ENCODE assay signal across 11 cellular contexts in the genomic region with DNA sequence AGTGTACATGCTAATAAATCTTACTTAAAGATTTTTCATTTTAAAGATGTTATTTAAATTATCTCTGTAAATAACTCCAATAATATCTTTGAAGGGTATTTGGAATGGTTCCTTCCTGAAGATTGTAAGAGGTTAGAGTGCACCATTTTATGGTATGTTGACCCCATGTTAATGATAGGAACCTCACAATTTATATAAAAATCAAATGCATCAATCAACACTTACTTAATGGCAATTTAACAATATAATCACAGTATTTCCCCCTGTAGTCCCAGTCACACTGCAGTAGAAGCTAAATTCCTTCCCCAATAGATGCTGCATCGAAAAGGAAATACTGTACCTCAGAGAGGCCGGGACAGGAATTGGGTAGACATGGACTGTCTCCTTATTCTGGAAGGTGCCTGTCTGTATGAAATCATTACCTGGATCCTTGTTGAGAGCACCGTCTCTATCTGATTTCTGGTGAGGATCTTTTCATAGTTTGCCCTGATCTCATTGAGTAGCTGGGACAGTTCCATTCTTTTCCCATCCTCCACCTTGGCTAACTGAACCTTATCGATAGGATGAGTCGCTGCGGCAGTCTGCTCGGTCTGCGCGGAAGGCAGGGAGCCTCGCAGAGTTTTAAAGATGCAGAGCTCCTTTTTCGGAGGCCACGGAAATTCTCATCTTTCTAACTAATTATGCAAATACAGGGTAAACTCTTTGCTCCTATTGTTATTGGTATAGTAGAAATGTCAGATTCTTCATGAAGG. TPM values are rescaled to one million over a fixed set of nuclear protein-coding genes. Genes with fewer than 3 reads are reported as not detected.
DNase-seq lines count a peak whose midpoint lies in the region; ATAC-seq and TF ChIP-seq lines count a peak whose summit lies in the region.
"Had no signal": no experiment of that assay in that cellular context is flagged by ENCODE, and none has a peak within 500 bp of the region (broad histone marks: within the 10 kb centered on the region; RNA-seq: fewer than 3 reads in every experiment).

KRT222 (minus strand) TSS at position 596 of the 752 bp plus-strand sequence; CDS start at position 518, 78 bp downstream.

- H3K36me3 Mint-ChIP-seq in WTC11 (no peaks in the 10 kb centered on the region), glutamatergic neuron (ENCODE audit: unreplicated experiment) (no peaks in the 10 kb centered on the region)

- no peaks in the 10 kb centered on the region for H3K36me3 ChIP-seq in parathyroid adenoma (ENCODE audit: control insufficient read depth, insufficient read depth, low read length)

- H3K4me1 Mint-ChIP-seq in WTC11 (peaks cover 16% of the 10 kb centered on the region), glutamatergic neuron (ENCODE audit: low read depth, unreplicated experiment) (peaks cover 22% of the 10 kb centered on the region)

- CTCF ChIA-PET in WTC11 (lab: Charles Lee), result interaction anchor here (0.6 to 1.4 kb wide), 6 partner anchors 23 to 1001 kb away, joined by 3 to 8 read pairs (median 4); no protein-coding TSS in a partner anchor

- H3K9me3 ChIP-seq in parathyroid adenoma (ENCODE audit: control insufficient read depth, low read length), result no peaks in the 10 kb centered on the region

- H3K27me3 Mint-ChIP-seq in WTC11 (ENCODE audit: low read depth) (no peaks in the 10 kb centered on the region), glutamatergic neuron (ENCODE audit: unreplicated experiment) (no peaks in the 10 kb centered on the region)

- peak within 1 kb of the TSS; percentile 1 for H3K27ac ChIP-seq in parathyroid adenoma

- H3K4me3 Mint-ChIP-seq in WTC11 (peak within 1 kb of the TSS; percentile 73), glutamatergic neuron (ENCODE audit: unreplicated experiment) (peak within 1 kb of the TSS; percentile 75)

- H3K4me3 ChIP-seq in parathyroid adenoma (ENCODE audit: low read depth, low read length), result peak within 1 kb of the TSS; percentile 15

- no peaks in the 10 kb centered on the region for H3K79me2 ChIP-seq in parathyroid adenoma

- POLR2A ChIA-PET in WTC11 (lab: Charles Lee), result no interaction called here

- no peaks in the 10 kb centered on the region for H3K4me1 ChIP-seq in parathyroid adenoma

- peak within 1 kb of the TSS; percentile 54 for H3K4me2 ChIP-seq in parathyroid adenoma (ENCODE audit: low read length)

- DNase-seq in EL (peak; percentile 6), WTC11 (ENCODE audit: low spot score) (no peak), glutamatergic neuron (peak; percentile 37), H4 (ENCODE audit: low spot score) (no peak), NCI-H2081 treated with DMSO at 0.1 percent for 48 hours (lab: John Stamatoyannopoulos, UW) (no peak)
- DNase-seq: stimulated activated CD4-positive, alpha-beta T cell treated with anti-CD3 and anti-CD28 coated beads, Interleukin-1b, Interleukin-23, amount 100 ng/mL, for 48 hours had no signal

- peak within 1 kb of the TSS; percentile 85 for H2AFZ ChIP-seq in parathyroid adenoma

- peak; percentile 41 for ATAC-seq in WTC11
- no peak for ATAC-seq in HG02798 (IDR thresholded peaks at IDR 0.05; ENCODE audit: poor library complexity, unreplicated experiment)
- no peak for ATAC-seq in HG03196 (IDR thresholded peaks at IDR 0.05; ENCODE audit: unreplicated experiment)

- H3K9me3 Mint-ChIP-seq in WTC11, result no peaks in the 10 kb centered on the region
- peaks cover 3% of the 10 kb centered on the region for H3K9me3 Mint-ChIP-seq in glutamatergic neuron (ENCODE audit: unreplicated experiment)

- no peak within 1 kb of the TSS for H3K27ac Mint-ChIP-seq in WTC11
- H3K27ac Mint-ChIP-seq in glutamatergic neuron (ENCODE audit: unreplicated experiment), result peak within 1 kb of the TSS; percentile 40

- no peak within 1 kb of the TSS for H3K9ac ChIP-seq in parathyroid adenoma

- TF ChIP-seq CTCF in WTC11 (IDR thresholded peaks at IDR 0.05), result no peak
- TF ChIP-seq CTCF in glutamatergic neuron (IDR thresholded peaks at IDR 0.05; ENCODE audit: partially characterized antibody, unreplicated experiment), result no peak
- TF ChIP-seq CTCF in parathyroid adenoma (IDR thresholded peaks at IDR 0.05), result no peak

- H3K27me3 ChIP-seq in parathyroid adenoma (ENCODE audit: control insufficient read depth, insufficient read depth, low read length), result no peaks in the 10 kb centered on the region

TF ChIP-seq in WTC11, 78 proteins besides CTCF, POLR2A, EP300 and RAD21 (continues in another document):
- TF ChIP-seq OVOL2 (CRISPR knock-in tag; IDR thresholded peaks at IDR 0.05; ENCODE audit: borderline replicate concordance) (no peak), ZNF219 (CRISPR knock-in tag; IDR thresholded peaks at IDR 0.05; ENCODE audit: borderline replicate concordance) (no peak), PREB (CRISPR knock-in tag; IDR thresholded peaks at IDR 0.05; ENCODE audit: borderline replicate concordance) (no peak), SMAD3 (CRISPR knock-in tag; IDR thresholded peaks at IDR 0.05; ENCODE audit: borderline replicate concordance) (no peak), NR3C1 (CRISPR knock-in tag; conservative IDR thresholded peaks at IDR 0.05; ENCODE audit: low read depth) (no peak), HMGA2 (CRISPR knock-in tag; IDR thresholded peaks at IDR 0.05) (no peak), ARID4B (CRISPR knock-in tag; IDR thresholded peaks at IDR 0.05; ENCODE audit: borderline replicate concordance) (no peak), MLX (CRISPR knock-in tag; IDR thresholded peaks at IDR 0.05) (no peak), RORB (CRISPR knock-in tag; IDR thresholded peaks at IDR 0.05) (no peak), JUN (CRISPR knock-in tag; IDR thresholded peaks at IDR 0.05) (no peak), SOX15 (CRISPR knock-in tag; IDR thresholded peaks at IDR 0.05) (no peak), NFATC4 (CRISPR knock-in tag; IDR thresholded peaks at IDR 0.05) (no peak)
- TF ChIP-seq, protein P1, sequence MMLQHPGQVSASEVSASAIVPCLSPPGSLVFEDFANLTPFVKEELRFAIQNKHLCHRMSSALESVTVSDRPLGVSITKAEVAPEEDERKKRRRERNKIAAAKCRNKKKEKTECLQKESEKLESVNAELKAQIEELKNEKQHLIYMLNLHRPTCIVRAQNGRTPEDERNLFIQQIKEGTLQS (CRISPR knock-in tag; conservative IDR thresholded peaks at IDR 0.05), result no peak

RNA-seq across cellular contexts. Expression of gene KRT222, which starts in this region (rescaled TPM):
- 0.09 to 0.34 TPM (median 0.30 TPM) in 3 replicates for total RNA-seq in WTC11 (2021)
- 1.3 TPM for total RNA-seq in glutamatergic neuron (ENCODE audit: unreplicated experiment)
- total RNA-seq in H4 (2014; rRNA removed; shearing (Covaris generic)), result 0.06 TPM in 1 of 2 replicates, not detected in the other
- total RNA-seq: Daoy; T-helper 1 cell treated with Interleukin-12 subunit alpha and Interleukin-12 subunit beta and Interleukin-4 antibody, amounts not matched to agents 30 ng/mL and 1 ng/mL, for 36 hours had no signal

Comparison
In these comparisons a context has a peak if more than half of its experiments do, and no peak if none do; other contexts are left out.
1. Peak in ATAC-seq in WTC11; RNA of the gene not detected or under 1 TPM.
2. DNase-seq: peak in EL (single experiment) and glutamatergic neuron (single experiment); none in WTC11 (single experiment), H4 (single experiment) and NCI-H2081 treated with DMSO at 0.1 percent for 48 hours (single experiment).